ENCODE assay signal across 1 cellular context in genomic region chr19:42281175-42282035, GRCh38.
TF ChIP-seq lines count a peak whose summit lies in the region.

No MANE protein-coding gene starts in this region.

TF ChIP-seq in HEK293T, 16 proteins besides CTCF, POLR2A, EP300 and RAD21 (continued from another document):
- TF ChIP-seq PKNOX1 (IDR thresholded peaks at IDR 0.05) (no peak), FOXA1 (IDR thresholded peaks at IDR 0.05) (no peak), BHLHE40 (IDR thresholded peaks at IDR 0.05; ENCODE audit: borderline replicate concordance) (no peak), L3MBTL2 (conservative IDR thresholded peaks at IDR 0.05) (no peak)
